1 cellular context compared by ENCODE assay signal in the genomic region with DNA sequence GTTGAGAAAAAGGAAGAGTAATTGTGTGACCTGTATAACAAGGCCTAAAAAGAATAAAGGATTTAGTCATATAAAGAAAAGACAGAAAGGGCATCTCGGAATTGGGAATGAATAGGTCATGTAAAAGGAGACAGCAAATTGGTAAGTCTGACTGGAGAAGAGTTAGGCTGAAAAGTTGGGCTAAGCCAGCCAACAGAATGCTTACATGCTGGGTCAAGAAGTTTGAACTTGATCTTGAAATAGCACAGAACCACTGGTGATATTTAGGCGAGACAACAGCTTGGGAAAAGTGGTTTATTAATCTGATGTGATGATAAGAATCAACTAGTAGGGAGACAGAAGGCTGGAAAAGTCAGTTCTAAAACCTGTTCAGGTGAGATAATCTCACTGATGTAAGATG.
TF ChIP-seq lines count a peak whose summit lies in the region.

No MANE protein-coding gene starts in this region.

TF ChIP-seq in endothelial cell of umbilical vein, 7 proteins besides CTCF, POLR2A, EP300 and RAD21:
- TF ChIP-seq JUN (IDR thresholded peaks at IDR 0.05; ENCODE audit: borderline replicate concordance, insufficient read depth, insufficient read length, low read depth), result no peak
- TF ChIP-seq, protein P1, sequence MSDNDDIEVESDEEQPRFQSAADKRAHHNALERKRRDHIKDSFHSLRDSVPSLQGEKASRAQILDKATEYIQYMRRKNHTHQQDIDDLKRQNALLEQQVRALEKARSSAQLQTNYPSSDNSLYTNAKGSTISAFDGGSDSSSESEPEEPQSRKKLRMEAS (IDR thresholded peaks at IDR 0.05; ENCODE audit: insufficient read depth, insufficient read length), result no peak
- TF ChIP-seq FOS (IDR thresholded peaks at IDR 0.05; ENCODE audit: borderline replicate concordance, insufficient read depth, low read length), result no peak
- no peak for TF ChIP-seq EZH2 (IDR thresholded peaks at IDR 0.05; ENCODE audit: borderline replicate concordance, low read depth, low read length, severe bottlenecking)
- TF ChIP-seq GATA2 (IDR thresholded peaks at IDR 0.05; ENCODE audit: insufficient read depth, insufficient read length, low read depth, low read length), result no peak
- no peak for TF ChIP-seq MYC (IDR thresholded peaks at IDR 0.05; ENCODE audit: low read depth, low read length)
- TF ChIP-seq POLR2AphosphoS5 (IDR thresholded peaks at IDR 0.05; ENCODE audit: insufficient read depth, low read depth, low read length), result no peak
